Comparison of ENCODE assay signal across 26 cellular contexts in the genomic region with DNA sequence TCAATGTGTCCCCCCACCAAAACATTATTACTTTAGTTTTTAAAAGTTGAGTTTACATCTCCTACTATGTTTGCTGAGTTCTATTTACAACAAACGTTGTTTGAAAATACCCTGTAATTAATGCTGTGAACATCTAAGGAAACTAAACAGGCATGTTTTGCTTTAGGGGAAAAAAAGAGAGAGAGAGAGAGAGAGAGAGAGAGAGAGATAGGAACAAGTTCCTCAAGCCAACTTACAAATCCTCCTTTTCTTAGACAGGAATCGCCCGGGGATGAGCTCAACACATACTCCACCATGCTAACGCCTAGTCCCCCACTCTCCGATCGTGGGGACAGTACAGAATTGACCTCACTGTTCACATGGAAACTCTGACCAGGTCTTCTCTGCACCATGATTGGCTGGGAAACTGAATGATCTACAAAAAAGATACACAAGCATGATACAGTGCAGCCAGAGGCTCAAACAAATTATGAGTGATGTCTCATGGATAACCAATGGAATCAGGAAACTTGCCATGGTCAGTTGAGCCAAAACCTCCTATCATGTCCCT. TPM values are rescaled to one million over a fixed set of nuclear protein-coding genes. Genes with fewer than 3 reads are reported as not detected.
DNase-seq lines count a peak whose midpoint lies in the region; ATAC-seq, FAIRE-seq and TF ChIP-seq lines count a peak whose summit lies in the region.
"Had no signal": no experiment of that assay in that cellular context is flagged by ENCODE, and none has a peak within 500 bp of the region (broad histone marks: within the 10 kb centered on the region; RNA-seq: fewer than 3 reads in every experiment).

No MANE protein-coding gene starts in this region.

- TF ChIP-seq CTCF in HepG2 (CRISPR knock-in tag; IDR thresholded peaks at IDR 0.05) (no peak), right lobe of liver (IDR thresholded peaks at IDR 0.05) (no peak), mesothelial cell of epicardium (IDR thresholded peaks at IDR 0.05; ENCODE audit: unreplicated experiment) (no peak), type B pancreatic cell (conservative IDR thresholded peaks at IDR 0.05) (no peak), testis (IDR thresholded peaks at IDR 0.05) (no peak)

- intact Hi-C loops in HepG2 (cut with micrococcal nuclease; ENCODE audit: unreplicated experiment) (no loop called here), right lobe of liver (cut with DNase I) (no loop called here), testis (cut with DNase I; ENCODE audit: low total_unique reads) (no loop called here)

- no peaks in the 10 kb centered on the region for H3K9me3 Mint-ChIP-seq in activated T-helper 17 cell treated with anti-CD3 and anti-CD28 coated beads, Interleukin-2, amount 50 U/mL, for 72 hours
- H3K9me3 Mint-ChIP-seq in mesothelial cell of epicardium (no peaks in the 10 kb centered on the region), type B pancreatic cell (no peaks in the 10 kb centered on the region)
- H3K9me3 Mint-ChIP-seq: activated B cell treated with CpG ODN at 0.5 μM for 24 hours; dendritic cell treated with granulocyte-macrophage colony-stimulating factor and Interleukin-4, amounts not matched to agents 40 ng/mL and 50 ng/mL, for 4 days had no signal

- 98% methylated on average over 6 of the region's 6 CpGs for WGBS in HepG2 (ENCODE audit: low lambda C conversion rate)
- WGBS in right lobe of liver (ENCODE audit: insufficient coverage, low coverage, low lambda C conversion rate, missing lambda C conversion rate), result 82% methylated on average over 6 of the region's 6 CpGs
- 89 to 93% methylated on average over 6 of the region's 6 CpGs for WGBS in testis, 2 donors

- ATAC-seq in HepG2 (no peak), right lobe of liver (no peak), GM18519 (IDR thresholded peaks at IDR 0.05; ENCODE audit: low FRiP score, unreplicated experiment) (no peak)
- no peak for ATAC-seq in activated T-helper 17 cell treated with anti-CD3 and anti-CD28 coated beads, Interleukin-2, amount 50 U/mL, for 72 hours (replicated peaks)
- ATAC-seq: HCT116, left lobe of liver had no signal

- H3K4me3 Mint-ChIP-seq in activated T-helper 17 cell treated with anti-CD3 and anti-CD28 coated beads, Interleukin-2, amount 50 U/mL, for 72 hours, result no peak overlapping the region
- H3K4me3 Mint-ChIP-seq in mesothelial cell of epicardium (no peak overlapping the region), type B pancreatic cell (peak overlapping the region; percentile 56)
- H3K4me3 Mint-ChIP-seq: activated B cell treated with CpG ODN at 0.5 μM for 24 hours; dendritic cell treated with granulocyte-macrophage colony-stimulating factor and Interleukin-4, amounts not matched to agents 40 ng/mL and 50 ng/mL, for 4 days had no signal

- H3K4me1 Mint-ChIP-seq in activated T-helper 17 cell treated with anti-CD3 and anti-CD28 coated beads, Interleukin-2, amount 50 U/mL, for 72 hours, result peaks cover 35% of the 10 kb centered on the region
- H3K4me1 Mint-ChIP-seq in mesothelial cell of epicardium (peaks cover 73% of the 10 kb centered on the region), type B pancreatic cell (ENCODE audit: unreplicated experiment) (peaks cover 54% of the 10 kb centered on the region)

- H3K36me3 ChIP-seq in HepG2 (replicated peaks in 1 of 2; ENCODE audit: control insufficient read depth in 1 of 2, insufficient read depth in 2 of 2, low read length in 2 of 2), result peaks cover 28 to 77% of the 10 kb centered on the region in 2 experiments
- H3K36me3 ChIP-seq in right lobe of liver, result peaks cover 0 to 39% (median 8%) of the 10 kb centered on the region in 4 donors
- H3K36me3 ChIP-seq in testis (ENCODE audit: low read depth, missing control alignments), result no peaks in the 10 kb centered on the region

- H4K20me1 ChIP-seq in HepG2 (ENCODE audit: insufficient read depth, low read length), result peaks cover 91% of the 10 kb centered on the region

- H2AFZ ChIP-seq in HepG2 (ENCODE audit: low read length), result no peak overlapping the region

- no peak for FAIRE-seq in HepG2 (lab: Jason Lieb, UNC)
- FAIRE-seq: RCC 7860, small intestine had no signal

- H3K27ac ChIP-seq in HepG2 (ENCODE audit: extremely low read length, insufficient read depth, low read length) (no peak overlapping the region), right lobe of liver (no peak overlapping the region), testis (no peak overlapping the region)
- H3K27ac ChIP-seq: BLaER1 treated with 17β-estradiol and CSF1 and Interleukin-3, amounts not matched to agents 10 nM and 100 nM; neutrophil had no signal

- DNase-seq in HepG2 (ENCODE audit: low spot score) (no peak), right lobe of liver (no peak), mesothelial cell of epicardium (ENCODE audit: low spot score in 2 of 2, unreplicated experiment in 2 of 2) (no peak), type B pancreatic cell (ENCODE audit: extremely low spot score, unreplicated experiment) (no peak), testis (no peak), NOMO-1 treated with dmso at 0.1 percent for 144 hours (lab: John Stamatoyannopoulos, UW; ENCODE audit: unreplicated experiment) (no peak)
- DNase-seq: activated B cell treated with CpG ODN at 0.5 μM for 24 hours; activated CD4-positive, alpha-beta T cell treated with anti-CD3 and anti-CD28 coated beads, Interleukin-2, amount 50 U/mL, for 4 hours; activated CD8-positive, alpha-beta memory T cell treated with anti-CD3 and anti-CD28 coated beads, Interleukin-2, amount 50 U/mL, for 4 hours; activated gamma-delta T cell treated with Interleukin-2 at 50 U/mL for 16 hours; Calu3; DND-41; KBM-7; MM.1S; NCI-H2081; NCI-H345; small intestine; stimulated activated CD4-positive, alpha-beta T cell treated with anti-CD3 and anti-CD28 coated beads, Interleukin-2, amount 100 ng/mL, for 24 hours had no signal

- no peak for TF ChIP-seq RAD21 in HepG2 (CRISPR knock-in tag; IDR thresholded peaks at IDR 0.05)

- H3K79me2 ChIP-seq in HepG2 (ENCODE audit: insufficient read depth, low read length), result peaks cover 92% of the 10 kb centered on the region

- H3K4me3 ChIP-seq in HepG2 (replicated peaks in 1 of 3; ENCODE audit: insufficient read depth in 1 of 3, low read depth in 2 of 3, low read length in 3 of 3), result no peak overlapping the region
- no peak overlapping the region for H3K4me3 ChIP-seq in right lobe of liver
- H3K4me3 ChIP-seq in testis, result no peak overlapping the region
- H3K4me3 ChIP-seq: BLaER1 treated with 17β-estradiol and CSF1 and Interleukin-3, amounts not matched to agents 10 nM and 100 nM had no signal

- H3K27me3 ChIP-seq in HepG2 (ENCODE audit: control insufficient read depth in 1 of 2, insufficient read depth in 2 of 2, low read length in 2 of 2) (no peaks in the 10 kb centered on the region), right lobe of liver (no peaks in the 10 kb centered on the region), testis (no peaks in the 10 kb centered on the region)
- H3K27me3 ChIP-seq: BLaER1 treated with 17β-estradiol and CSF1 and Interleukin-3, amounts not matched to agents 10 nM and 100 nM; neutrophil had no signal

- peaks cover 25% of the 10 kb centered on the region for H3K4me1 ChIP-seq in HepG2 (ENCODE audit: insufficient read depth, low read length)
- no peaks in the 10 kb centered on the region for H3K4me1 ChIP-seq in right lobe of liver
- no peaks in the 10 kb centered on the region for H3K4me1 ChIP-seq in testis

- TF ChIP-seq EP300 in HepG2 (IDR thresholded peaks at IDR 0.05; ENCODE audit: low read depth in 2 of 2, low read length in 2 of 2), result no peak
- TF ChIP-seq EP300 in HepG2 (CRISPR knock-in tag; IDR thresholded peaks at IDR 0.05; ENCODE audit: borderline replicate concordance), result no peak

- H3K9me3 ChIP-seq in HepG2 (ENCODE audit: low read length), result no peaks in the 10 kb centered on the region
- H3K9me3 ChIP-seq in right lobe of liver, result no peaks in the 10 kb centered on the region
- no peaks in the 10 kb centered on the region for H3K9me3 ChIP-seq in testis
- H3K9me3 ChIP-seq: BLaER1 treated with 17β-estradiol and CSF1 and Interleukin-3, amounts not matched to agents 10 nM and 100 nM; neutrophil had no signal

- H3K4me2 ChIP-seq in HepG2 (ENCODE audit: low read depth, low read length), result no peak overlapping the region
- H3K4me2 ChIP-seq: BLaER1 treated with 17β-estradiol and CSF1 and Interleukin-3, amounts not matched to agents 10 nM and 100 nM had no signal

- in situ Hi-C loops in HepG2 (cut with HindIII; ENCODE audit: extremely low pct_ligation_motif_present, low pct_unique_long_range_greater_than_20kb), result no loop called here

- CTCF ChIA-PET in HepG2 (lab: Yijun Ruan, JAX; ENCODE audit: low intra/inter-chr PET ratio, low total read pairs), result no interaction called here

- H3K27ac Mint-ChIP-seq in activated T-helper 17 cell treated with anti-CD3 and anti-CD28 coated beads, Interleukin-2, amount 50 U/mL, for 72 hours, result peak overlapping the region; percentile 74
- peak overlapping the region; percentile 89 for H3K27ac Mint-ChIP-seq in mesothelial cell of epicardium
- H3K27ac Mint-ChIP-seq in type B pancreatic cell, result peak overlapping the region; percentile 61
- H3K27ac Mint-ChIP-seq: activated B cell treated with CpG ODN at 0.5 μM for 24 hours; dendritic cell treated with granulocyte-macrophage colony-stimulating factor and Interleukin-4, amounts not matched to agents 40 ng/mL and 50 ng/mL, for 4 days had no signal

- BruUV-seq in HepG2 (replicated peaks; lab: Mats Ljungman, UMichigan), result no TSS peak

- H3K36me3 Mint-ChIP-seq in activated T-helper 17 cell treated with anti-CD3 and anti-CD28 coated beads, Interleukin-2, amount 50 U/mL, for 72 hours (ENCODE audit: low read depth), result peaks cover 89% of the 10 kb centered on the region
- peaks cover 15% of the 10 kb centered on the region for H3K36me3 Mint-ChIP-seq in mesothelial cell of epicardium
- H3K36me3 Mint-ChIP-seq in type B pancreatic cell, result peaks cover 34% of the 10 kb centered on the region

- POLR2A ChIA-PET in HepG2 (lab: Yijun Ruan, JAX), result no interaction called here

- TF ChIP-seq POLR2A in HepG2 (IDR thresholded peaks at IDR 0.05; ENCODE audit: insufficient read depth in 1 of 2, low read depth in 2 of 2, low read length in 2 of 2) (no peak), right lobe of liver (IDR thresholded peaks at IDR 0.05) (no peak), testis (IDR thresholded peaks at IDR 0.05) (no peak)

- H3K27me3 Mint-ChIP-seq in activated T-helper 17 cell treated with anti-CD3 and anti-CD28 coated beads, Interleukin-2, amount 50 U/mL, for 72 hours, result no peaks in the 10 kb centered on the region
- H3K27me3 Mint-ChIP-seq in mesothelial cell of epicardium (ENCODE audit: low read depth) (no peaks in the 10 kb centered on the region), type B pancreatic cell (no peaks in the 10 kb centered on the region)
- H3K27me3 Mint-ChIP-seq: activated B cell treated with CpG ODN at 0.5 μM for 24 hours; dendritic cell treated with granulocyte-macrophage colony-stimulating factor and Interleukin-4, amounts not matched to agents 40 ng/mL and 50 ng/mL, for 4 days had no signal

- no peak overlapping the region for H3K9ac ChIP-seq in HepG2 (ENCODE audit: insufficient read depth, low read depth, low read length)
- H3K9ac ChIP-seq: BLaER1 treated with 17β-estradiol and CSF1 and Interleukin-3, amounts not matched to agents 10 nM and 100 nM had no signal

RNA-seq across cellular contexts. Expression of gene PUM1, which starts 59.8 kb away (rescaled TPM):
- total RNA-seq in HepG2 (2016; rRNA removed; fragmentation: Illumina TruSeq; extraction: Trizol) (64.7 and 84.6 TPM in 2 replicates), right lobe of liver (10 to 100 TPM; 30.9 to 51.6 (median 42.0) TPM), mesothelial cell of epicardium (244 to 253 TPM (median 250 TPM) in 3 replicates), type B pancreatic cell (ENCODE audit: low replicate concordance) (185 and 196 TPM in 2 replicates), testis (10 to 100 TPM; 70.5 to 89.0 TPM)
- total RNA-seq in HepG2 (2016; cell fraction: cytosol; rRNA removed; fragmentation: Illumina TruSeq; extraction: Trizol; ENCODE audit: low read depth), result 68.9 and 70.1 TPM in 2 replicates
- total RNA-seq in HepG2 (2016; cell fraction: insoluble cytoplasmic fraction; rRNA removed; fragmentation: Illumina TruSeq; extraction: Trizol), result 57.0 and 74.5 TPM in 2 replicates
- 30.6 and 37.0 TPM in 2 replicates for total RNA-seq in HepG2 (2016; cell fraction: membrane; rRNA removed; fragmentation: Illumina TruSeq; extraction: Trizol)
- total RNA-seq in HepG2 (2016; cell fraction: nucleus; rRNA removed; fragmentation: Illumina TruSeq; extraction: Trizol), result 99.1 and 105 TPM in 2 replicates
- polyA plus RNA-seq in HepG2 (2011; rRNA removed) (91.0 and 95.0 TPM in 2 replicates), testis (ENCODE audit: insufficient read depth, low read depth, low replicate concordance) (41.3 TPM)
- 98.1 and 107 TPM in 2 replicates for polyA plus RNA-seq in HepG2 (2011; cell fraction: cytosol; rRNA removed)
- 116 and 134 TPM in 2 replicates for polyA plus RNA-seq in HepG2 (2011; cell fraction: nucleus; rRNA removed)
- polyA plus RNA-seq in HepG2 (2012), result 83.5 and 85.2 TPM in 2 replicates
- 1.5 and 2.0 TPM in 2 replicates for polyA plus RNA-seq in HepG2 (2016; cell fraction: cytosol; fragmentation: Illumina TruSeq; extraction: Trizol; ENCODE audit: low read depth)
- polyA plus RNA-seq in HepG2 (2016; cell fraction: insoluble cytoplasmic fraction; fragmentation: Illumina TruSeq; extraction: Trizol; ENCODE audit: low read depth), result 53.8 and 55.5 TPM in 2 replicates
- 6.6 and 7.3 TPM in 2 replicates for polyA plus RNA-seq in HepG2 (2016; cell fraction: membrane; fragmentation: Illumina TruSeq; extraction: Trizol; ENCODE audit: low read depth)
- 59.9 and 64.4 TPM in 2 replicates for polyA plus RNA-seq in HepG2 (2016; cell fraction: nucleus; fragmentation: Illumina TruSeq; extraction: Trizol; ENCODE audit: insufficient read depth, low read depth)
- 428 and 564 TPM in 2 replicates for polyA minus RNA-seq in HepG2 (2011; rRNA and poly(A)+ RNA removed; ENCODE audit: low replicate concordance)
- polyA minus RNA-seq in HepG2 (2011; cell fraction: cytosol; rRNA and poly(A)+ RNA removed), result 112 and 124 TPM in 2 replicates
- polyA minus RNA-seq in HepG2 (2011; cell fraction: nucleus; rRNA and poly(A)+ RNA removed), result 187 and 190 TPM in 2 replicates
- total RNA-seq in activated T-helper 17 cell treated with anti-CD3 and anti-CD28 coated beads, Interleukin-2, amount 50 U/mL, for 72 hours, result 100 to 1,000 TPM; 109 to 114 TPM
